Comparison of ENCODE assay signal across 1 cellular context in the genomic region with DNA sequence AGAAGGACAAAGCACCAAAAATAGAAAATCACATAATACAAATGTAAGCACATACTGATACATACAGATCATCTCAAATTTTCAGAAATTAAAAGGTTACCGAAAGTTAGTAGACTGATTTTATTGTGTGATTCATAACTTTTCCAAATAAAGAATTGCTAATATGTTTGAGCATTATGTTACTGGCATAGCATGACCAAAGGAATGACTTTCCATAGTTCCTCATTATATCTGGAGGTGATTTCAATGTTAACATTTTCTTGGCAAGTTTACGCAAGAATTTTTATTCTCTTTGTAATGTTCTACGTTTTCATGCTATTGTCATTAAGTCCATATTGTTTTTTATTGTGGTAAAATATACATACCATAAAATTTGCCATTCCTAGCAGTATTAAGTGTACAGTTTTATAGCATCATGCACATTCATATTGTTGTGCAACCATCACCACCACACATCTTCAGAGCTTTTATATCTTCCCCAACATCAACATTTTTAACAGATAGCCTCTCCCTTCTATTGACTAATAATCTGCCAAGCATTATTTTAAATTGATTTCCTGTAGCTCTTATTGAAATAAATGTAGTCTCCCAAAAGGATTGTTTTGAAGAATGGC.
TF ChIP-seq lines count a peak whose summit lies in the region.

No MANE protein-coding gene starts in this region.

TF ChIP-seq in GM12878, 131 proteins besides CTCF, POLR2A, EP300 and RAD21 (continued from another document):
- TF ChIP-seq PRDM15 (CRISPR knock-in tag; IDR thresholded peaks at IDR 0.05) (no peak), RB1 (IDR thresholded peaks at IDR 0.05; ENCODE audit: borderline replicate concordance) (no peak), SP1 (IDR thresholded peaks at IDR 0.05; ENCODE audit: low read depth, low read length) (no peak), DPF2 (IDR thresholded peaks at IDR 0.05) (no peak), ZBTB33 (IDR thresholded peaks at IDR 0.05) (no peak), ZNF622 (IDR thresholded peaks at IDR 0.05) (no peak)
- TF ChIP-seq, protein P1, sequence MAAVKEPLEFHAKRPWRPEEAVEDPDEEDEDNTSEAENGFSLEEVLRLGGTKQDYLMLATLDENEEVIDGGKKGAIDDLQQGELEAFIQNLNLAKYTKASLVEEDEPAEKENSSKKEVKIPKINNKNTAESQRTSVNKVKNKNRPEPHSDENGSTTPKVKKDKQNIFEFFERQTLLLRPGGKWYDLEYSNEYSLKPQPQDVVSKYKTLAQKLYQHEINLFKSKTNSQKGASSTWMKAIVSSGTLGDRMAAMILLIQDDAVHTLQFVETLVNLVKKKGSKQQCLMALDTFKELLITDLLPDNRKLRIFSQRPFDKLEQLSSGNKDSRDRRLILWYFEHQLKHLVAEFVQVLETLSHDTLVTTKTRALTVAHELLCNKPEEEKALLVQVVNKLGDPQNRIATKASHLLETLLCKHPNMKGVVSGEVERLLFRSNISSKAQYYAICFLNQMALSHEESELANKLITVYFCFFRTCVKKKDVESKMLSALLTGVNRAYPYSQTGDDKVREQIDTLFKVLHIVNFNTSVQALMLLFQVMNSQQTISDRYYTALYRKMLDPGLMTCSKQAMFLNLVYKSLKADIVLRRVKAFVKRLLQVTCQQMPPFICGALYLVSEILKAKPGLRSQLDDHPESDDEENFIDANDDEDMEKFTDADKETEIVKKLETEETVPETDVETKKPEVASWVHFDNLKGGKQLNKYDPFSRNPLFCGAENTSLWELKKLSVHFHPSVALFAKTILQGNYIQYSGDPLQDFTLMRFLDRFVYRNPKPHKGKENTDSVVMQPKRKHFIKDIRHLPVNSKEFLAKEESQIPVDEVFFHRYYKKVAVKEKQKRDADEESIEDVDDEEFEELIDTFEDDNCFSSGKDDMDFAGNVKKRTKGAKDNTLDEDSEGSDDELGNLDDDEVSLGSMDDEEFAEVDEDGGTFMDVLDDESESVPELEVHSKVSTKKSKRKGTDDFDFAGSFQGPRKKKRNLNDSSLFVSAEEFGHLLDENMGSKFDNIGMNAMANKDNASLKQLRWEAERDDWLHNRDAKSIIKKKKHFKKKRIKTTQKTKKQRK (IDR thresholded peaks at IDR 0.05; ENCODE audit: low read depth, low read length): no peak
TF ChIP-seq in GM12878: peak in this region for 0.
